In genomic region chr2:101399001-101399794, GRCh38 we compare ENCODE assay signal across 28 cellular contexts. TPM values are rescaled to one million over a fixed set of nuclear protein-coding genes. Genes with fewer than 3 reads are reported as not detected.
DNase-seq lines count a peak whose midpoint lies in the region; ATAC-seq and TF ChIP-seq lines count a peak whose summit lies in the region.
"Had no signal": no experiment of that assay in that cellular context is flagged by ENCODE, and none has a peak within 500 bp of the region (broad histone marks: within the 10 kb centered on the region; RNA-seq: fewer than 3 reads in every experiment).

No MANE protein-coding gene starts in this region.

- peaks cover 0 to 4% (median 0%) of the 10 kb centered on the region in 7 donors for H3K9me3 Mint-ChIP-seq in CD14-positive monocyte
- no peaks in the 10 kb centered on the region for H3K9me3 Mint-ChIP-seq in brain
- H3K9me3 Mint-ChIP-seq in nephron progenitor cell = no peaks in the 10 kb centered on the region
- no peaks in the 10 kb centered on the region for H3K9me3 Mint-ChIP-seq in activated naive CD4-positive, alpha-beta T cell treated with anti-CD3 and anti-CD28 coated beads, Interleukin-2, amount 10 ng/mL, durations not matched to agents 7 days and 5 days
- H3K9me3 Mint-ChIP-seq in CD8-positive, alpha-beta memory T cell = no peaks in the 10 kb centered on the region
- no peaks in the 10 kb centered on the region for H3K9me3 Mint-ChIP-seq in natural killer cell treated with Interleukin-12 subunit alpha and Interleukin-12 subunit beta and Interleukin-15 and Interleukin-18, amount 100 ng/mL, for 72 hours
- H3K9me3 Mint-ChIP-seq: activated CD4-positive, alpha-beta memory T cell treated with anti-CD3 and anti-CD28 coated beads for 36 hours; activated naive CD4-positive, alpha-beta T cell treated with anti-CD3 and anti-CD28 coated beads, Interleukin-2, amount 50 U/mL, for 24 hours; CD4-positive, alpha-beta T cell; GM23338 had no signal

- H3K9me3 ChIP-seq in CD8-positive, alpha-beta memory T cell (ENCODE audit: low read length) = no peaks in the 10 kb centered on the region
- H3K9me3 ChIP-seq: heart left ventricle, thoracic aorta, uterus had no signal

- H3K36me3 Mint-ChIP-seq in CD14-positive monocyte = peaks cover 6 to 12% of the 10 kb centered on the region in 2 donors
- H3K36me3 Mint-ChIP-seq in brain = no peaks in the 10 kb centered on the region
- no peaks in the 10 kb centered on the region for H3K36me3 Mint-ChIP-seq in nephron progenitor cell (ENCODE audit: low read depth)
- H3K36me3 Mint-ChIP-seq in activated naive CD4-positive, alpha-beta T cell treated with anti-CD3 and anti-CD28 coated beads, Interleukin-2, amount 10 ng/mL, durations not matched to agents 7 days and 5 days = no peaks in the 10 kb centered on the region
- H3K36me3 Mint-ChIP-seq in CD8-positive, alpha-beta memory T cell = peaks cover 0 to 6% (median 3%) of the 10 kb centered on the region in 3 donors
- no peaks in the 10 kb centered on the region for H3K36me3 Mint-ChIP-seq in natural killer cell treated with Interleukin-12 subunit alpha and Interleukin-12 subunit beta and Interleukin-15 and Interleukin-18, amount 100 ng/mL, for 72 hours
- H3K36me3 Mint-ChIP-seq: activated CD4-positive, alpha-beta memory T cell treated with anti-CD3 and anti-CD28 coated beads for 36 hours had no signal

- peaks cover 6% of the 10 kb centered on the region for H3K27me3 ChIP-seq in CD8-positive, alpha-beta memory T cell (ENCODE audit: insufficient read depth, low read length, poor library complexity, severe bottlenecking)
- H3K27me3 ChIP-seq: heart left ventricle, uterus had no signal

- CTCF ChIA-PET in activated naive CD4-positive, alpha-beta T cell treated with anti-CD3 and anti-CD28 coated beads, Interleukin-2, amount 10 ng/mL, durations not matched to agents 7 days and 5 days (lab: Charles Lee) = interaction anchor here (0.5 to 0.8 kb wide), 2 partner anchors 13 to 431 kb away, joined by 3 to 4 read pairs; no protein-coding TSS in a partner anchor
- CTCF ChIA-PET in CD8-positive, alpha-beta memory T cell (lab: Charles Lee) = interaction anchor here (1.2 to 1.4 kb wide), 2 partner anchors 11 to 20 kb away, joined by 3 read pairs; no protein-coding TSS in a partner anchor

- no peaks in the 10 kb centered on the region for H3K4me1 ChIP-seq in CD8-positive, alpha-beta memory T cell (ENCODE audit: insufficient read depth, low read length)
- H3K4me1 ChIP-seq: uterus had no signal

- H3K27me3 Mint-ChIP-seq in CD14-positive monocyte (ENCODE audit: low read depth in 3 of 3) (peaks cover 1 to 16% (median 8%) of the 10 kb centered on the region in 3 donors), brain (peaks cover 5% of the 10 kb centered on the region), nephron progenitor cell (ENCODE audit: low read depth, poor library complexity) (peaks cover 12% of the 10 kb centered on the region)
- peaks cover 65% of the 10 kb centered on the region for H3K27me3 Mint-ChIP-seq in activated naive CD4-positive, alpha-beta T cell treated with anti-CD3 and anti-CD28 coated beads, Interleukin-2, amount 10 ng/mL, durations not matched to agents 7 days and 5 days
- H3K27me3 Mint-ChIP-seq in CD8-positive, alpha-beta memory T cell = peaks cover 29 to 70% of the 10 kb centered on the region in 2 donors
- peaks cover 30 to 46% of the 10 kb centered on the region in 2 donors for H3K27me3 Mint-ChIP-seq in natural killer cell treated with Interleukin-12 subunit alpha and Interleukin-12 subunit beta and Interleukin-15 and Interleukin-18, amount 100 ng/mL, for 72 hours

- H3K27ac Mint-ChIP-seq in CD14-positive monocyte (peak overlapping the region in 5 of 7 donors; percentile 30 to 63 (median 38)), brain (peak overlapping the region in 2 of 5 experiments; percentile 19 to 29), nephron progenitor cell (peak overlapping the region; percentile 52)
- H3K27ac Mint-ChIP-seq in activated naive CD4-positive, alpha-beta T cell treated with anti-CD3 and anti-CD28 coated beads, Interleukin-2, amount 10 ng/mL, durations not matched to agents 7 days and 5 days = no peak overlapping the region
- no peak overlapping the region for H3K27ac Mint-ChIP-seq in CD8-positive, alpha-beta memory T cell
- H3K27ac Mint-ChIP-seq in natural killer cell treated with Interleukin-12 subunit alpha and Interleukin-12 subunit beta and Interleukin-15 and Interleukin-18, amount 100 ng/mL, for 72 hours = no peak overlapping the region
- H3K27ac Mint-ChIP-seq: activated CD4-positive, alpha-beta memory T cell treated with anti-CD3 and anti-CD28 coated beads for 36 hours; activated naive CD4-positive, alpha-beta T cell treated with anti-CD3 and anti-CD28 coated beads, Interleukin-2, amount 50 U/mL, for 24 hours; activated T-helper 17 cell treated with anti-CD3 and anti-CD28 coated beads, Interleukin-2, amount 50 U/mL, for 72 hours; CD4-positive, alpha-beta T cell; progenitor cell of endocrine pancreas had no signal

- H3K27ac ChIP-seq in CD8-positive, alpha-beta memory T cell (ENCODE audit: low read depth, low read length) = no peak overlapping the region
- H3K27ac ChIP-seq: heart left ventricle, thoracic aorta, uterus had no signal

- H3K4me3 Mint-ChIP-seq in CD14-positive monocyte (peak overlapping the region in 1 of 2 donors; percentile 15), brain (peak overlapping the region in 3 of 5 experiments; percentile 0 to 8 (median 3)), nephron progenitor cell (no peak overlapping the region)
- H3K4me3 Mint-ChIP-seq in activated naive CD4-positive, alpha-beta T cell treated with anti-CD3 and anti-CD28 coated beads, Interleukin-2, amount 10 ng/mL, durations not matched to agents 7 days and 5 days = no peak overlapping the region
- no peak overlapping the region for H3K4me3 Mint-ChIP-seq in CD8-positive, alpha-beta memory T cell
- no peak overlapping the region for H3K4me3 Mint-ChIP-seq in natural killer cell treated with Interleukin-12 subunit alpha and Interleukin-12 subunit beta and Interleukin-15 and Interleukin-18, amount 100 ng/mL, for 72 hours
- H3K4me3 Mint-ChIP-seq: activated CD4-positive, alpha-beta memory T cell treated with anti-CD3 and anti-CD28 coated beads for 36 hours; activated naive CD4-positive, alpha-beta T cell treated with anti-CD3 and anti-CD28 coated beads, Interleukin-2, amount 50 U/mL, for 24 hours; activated T-helper 17 cell treated with anti-CD3 and anti-CD28 coated beads, Interleukin-2, amount 50 U/mL, for 72 hours; CD4-positive, alpha-beta T cell; GM23338 had no signal

- H3K4me1 Mint-ChIP-seq in CD14-positive monocyte (peaks cover 34% of the 10 kb centered on the region), brain (peaks cover 41% of the 10 kb centered on the region), nephron progenitor cell (peaks cover 35% of the 10 kb centered on the region)
- H3K4me1 Mint-ChIP-seq in activated naive CD4-positive, alpha-beta T cell treated with anti-CD3 and anti-CD28 coated beads, Interleukin-2, amount 10 ng/mL, durations not matched to agents 7 days and 5 days = no peaks in the 10 kb centered on the region
- H3K4me1 Mint-ChIP-seq in CD8-positive, alpha-beta memory T cell = no peaks in the 10 kb centered on the region
- no peaks in the 10 kb centered on the region for H3K4me1 Mint-ChIP-seq in natural killer cell treated with Interleukin-12 subunit alpha and Interleukin-12 subunit beta and Interleukin-15 and Interleukin-18, amount 100 ng/mL, for 72 hours (ENCODE audit: low read depth in 2 of 2)
- H3K4me1 Mint-ChIP-seq: activated naive CD4-positive, alpha-beta T cell treated with anti-CD3 and anti-CD28 coated beads, Interleukin-2, amount 50 U/mL, for 24 hours had no signal

- DNase-seq in CD14-positive monocyte (ENCODE audit: low spot score) (no peak), NB4 (ENCODE audit: low read depth) (peak; percentile 33), nephron progenitor cell (no peak), T-helper 1 cell (no peak)
- DNase-seq in activated naive CD4-positive, alpha-beta T cell treated with anti-CD3 and anti-CD28 coated beads, Interleukin-2, amount 10 ng/mL, durations not matched to agents 7 days and 5 days = no peak
- no peak for DNase-seq in CD8-positive, alpha-beta memory T cell
- DNase-seq in natural killer cell treated with Interleukin-12 subunit alpha and Interleukin-12 subunit beta and Interleukin-15 and Interleukin-18, amount 100 ng/mL, for 72 hours (ENCODE audit: low spot score) = no peak
- DNase-seq: activated CD4-positive, alpha-beta memory T cell treated with anti-CD3 and anti-CD28 coated beads for 36 hours; activated CD8-positive, alpha-beta memory T cell treated with anti-CD3 and anti-CD28 coated beads, Interleukin-2, amount 50 U/mL, for 48 hours; CD4-positive, alpha-beta T cell; effector memory CD4-positive, alpha-beta T cell; erythroblast; heart left ventricle; NCI-H1048; NCI-H2029; NCI-H2227 treated with DMSO at 0.1 percent for 48 hours; SHP77 treated with DMSO at 0.1 percent for 48 hours; stimulated activated naive CD8-positive, alpha-beta T cell treated with anti-CD3 and anti-CD28 coated beads, Interleukin-15, Interleukin-2, amounts not matched to agents 100 U/mL and 50 U/mL, for 24 hours; SW 1271; uterus had no signal

- TF ChIP-seq CTCF in CD14-positive monocyte (IDR thresholded peaks at IDR 0.05) = no peak
- TF ChIP-seq CTCF in NB4 (IDR thresholded peaks at IDR 0.05; ENCODE audit: low read depth, low read length) = no peak
- TF ChIP-seq CTCF in brain (conservative IDR thresholded peaks at IDR 0.05) = no peak
- TF ChIP-seq CTCF in nephron progenitor cell (IDR thresholded peaks at IDR 0.05) = no peak

- TF ChIP-seq POLR2A in NB4 (IDR thresholded peaks at IDR 0.05; ENCODE audit: extremely low read depth, insufficient read length) = no peak

- POLR2A ChIA-PET in CD8-positive, alpha-beta memory T cell (lab: Charles Lee) = interaction anchor here (0.5 kb wide), 1 partner anchor 208 kb away, joined by 5 read pairs; no protein-coding TSS in a partner anchor

- H3K4me3 ChIP-seq in NB4 (ENCODE audit: low read depth, low read length) = no peak overlapping the region
- no peak overlapping the region for H3K4me3 ChIP-seq in CD8-positive, alpha-beta memory T cell (ENCODE audit: low read length)
- H3K4me3 ChIP-seq: GM23338, heart left ventricle, thoracic aorta, uterus had no signal

- intact Hi-C loops in CD14-positive monocyte (cut with micrococcal nuclease) = no loop called here

- no peak for ATAC-seq in natural killer cell treated with Interleukin-12 subunit alpha and Interleukin-12 subunit beta and Interleukin-15 and Interleukin-18, amount 100 ng/mL, for 72 hours
- ATAC-seq: heart left ventricle; sciatic nerve; stimulated activated naive CD8-positive, alpha-beta T cell treated with anti-CD3 and anti-CD28 coated beads, Interleukin-15, Interleukin-2, amounts not matched to agents 100 U/mL and 50 U/mL, for 24 hours had no signal

- no peaks in the 10 kb centered on the region for H3K36me3 ChIP-seq in CD8-positive, alpha-beta memory T cell (ENCODE audit: insufficient read depth, low read length)
- H3K36me3 ChIP-seq: heart left ventricle, thoracic aorta, uterus had no signal

RNA-seq across cellular contexts. Expression of gene CREG2, which starts 11.9 kb away (rescaled TPM):
- polyA plus RNA-seq in CD14-positive monocyte (not detected), brain (ENCODE audit: insufficient read depth, low read depth, low replicate concordance) (3.8 TPM)
- not detected for total RNA-seq in CD8-positive, alpha-beta memory T cell
- not detected for polyA plus RNA-seq in CD8-positive, alpha-beta memory T cell
- total RNA-seq in natural killer cell treated with Interleukin-12 subunit alpha and Interleukin-12 subunit beta and Interleukin-15 and Interleukin-18, amount 100 ng/mL, for 72 hours = not detected
- total RNA-seq: activated CD4-positive, alpha-beta memory T cell treated with anti-CD3 and anti-CD28 coated beads for 36 hours; activated T-helper 17 cell treated with anti-CD3 and anti-CD28 coated beads, Interleukin-2, amount 50 U/mL, for 72 hours; sciatic nerve; thoracic aorta had no signal
- polyA plus RNA-seq: AG04450, heart left ventricle had no signal

Comparison
In these comparisons a context has a peak if more than half of its experiments do, and no peak if none do; other contexts are left out.
1. H3K27ac Mint-ChIP-seq: peak in CD14-positive monocyte (5 of 7) and nephron progenitor cell (single experiment); none in activated naive CD4-positive, alpha-beta T cell treated with anti-CD3 and anti-CD28 coated beads, Interleukin-2, amount 10 ng/mL, durations not matched to agents 7 days and 5 days (single experiment), CD8-positive, alpha-beta memory T cell (0 of 8) and natural killer cell treated with Interleukin-12 subunit alpha and Interleukin-12 subunit beta and Interleukin-15 and Interleukin-18, amount 100 ng/mL, for 72 hours (0 of 2).
2. H3K4me3 Mint-ChIP-seq: peak in brain (3 of 5); none in nephron progenitor cell (single experiment), activated naive CD4-positive, alpha-beta T cell treated with anti-CD3 and anti-CD28 coated beads, Interleukin-2, amount 10 ng/mL, durations not matched to agents 7 days and 5 days (single experiment), CD8-positive, alpha-beta memory T cell (0 of 7) and natural killer cell treated with Interleukin-12 subunit alpha and Interleukin-12 subunit beta and Interleukin-15 and Interleukin-18, amount 100 ng/mL, for 72 hours (single experiment).